Comparison of ENCODE assay signal across 12 cellular contexts in the genomic region with DNA sequence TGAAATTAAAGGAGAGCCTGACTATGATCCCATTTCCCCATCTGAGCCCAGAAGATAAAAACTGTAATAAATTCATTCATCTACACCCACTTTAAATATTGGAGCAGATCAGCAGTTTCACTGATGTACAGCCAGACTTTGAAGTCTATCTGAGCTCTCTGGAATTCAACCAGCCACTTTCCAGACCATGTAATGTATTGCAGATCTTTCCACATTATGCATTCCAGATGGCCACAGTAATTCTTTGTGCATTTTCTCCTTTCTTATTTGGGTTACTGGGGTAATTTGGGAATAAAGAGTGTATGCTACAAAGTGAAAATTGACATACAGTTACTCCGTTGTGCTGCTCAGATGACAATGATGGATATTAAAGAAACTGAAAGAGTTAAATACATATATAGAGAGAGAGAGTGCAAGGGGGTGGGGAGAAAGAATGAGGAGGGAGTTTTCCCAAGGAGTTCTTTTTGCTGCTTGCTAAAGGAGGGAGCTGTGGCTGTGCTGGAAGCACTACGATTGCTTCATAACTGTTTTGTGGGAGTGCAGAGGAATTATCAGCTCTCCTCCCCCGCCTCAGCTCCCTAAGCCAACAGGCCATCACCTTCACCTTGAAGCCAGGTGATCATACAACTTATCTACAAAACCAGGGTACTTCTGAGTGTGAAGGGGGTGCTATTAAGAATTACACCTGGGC.
DNase-seq lines count a peak whose midpoint lies in the region; ATAC-seq and TF ChIP-seq lines count a peak whose summit lies in the region.
"Had no signal": no experiment of that assay in that cellular context is flagged by ENCODE, and none has a peak within 500 bp of the region (broad histone marks: within the 10 kb centered on the region; RNA-seq: fewer than 3 reads in every experiment).

No MANE protein-coding gene starts in this region.

- H3K27me3 ChIP-seq in adipocyte (replicated peaks; ENCODE audit: control insufficient read depth, insufficient read depth, low read length) (no peaks in the 10 kb centered on the region), gastroesophageal sphincter (no peaks in the 10 kb centered on the region), ovary (no peaks in the 10 kb centered on the region)
- H3K27me3 ChIP-seq: esophagus squamous epithelium had no signal

- H3K27ac ChIP-seq in gastroesophageal sphincter, result peak overlapping the region in 3 of 4 donors; percentile 48 to 75 (median 61)
- peak overlapping the region in 1 of 2 donors; percentile 69 for H3K27ac ChIP-seq in ovary

- ATAC-seq in gastroesophageal sphincter (peak; percentile 26), GM18868 (IDR thresholded peaks at IDR 0.05; ENCODE audit: unreplicated experiment) (no peak)

- TF ChIP-seq EP300 in gastroesophageal sphincter (IDR thresholded peaks at IDR 0.05), result no peak
- no peak for TF ChIP-seq EP300 in ovary (IDR thresholded peaks at IDR 0.05)

- H3K36me3 ChIP-seq in adipocyte (ENCODE audit: control insufficient read depth, insufficient read depth, low read length, severe bottlenecking), result no peaks in the 10 kb centered on the region
- no peaks in the 10 kb centered on the region for H3K36me3 ChIP-seq in gastroesophageal sphincter
- no peaks in the 10 kb centered on the region for H3K36me3 ChIP-seq in ovary
- H3K36me3 ChIP-seq: esophagus squamous epithelium had no signal

- 23 to 34% methylated on average over 2 to 3 of the region's 3 CpGs for WGBS in gastroesophageal sphincter (ENCODE audit: low coverage in 1 of 2), 2 donors
- WGBS in ovary, 3 donors, result 11 to 12% (median 11%) methylated on average over 3 of the region's 3 CpGs

- H3K9ac ChIP-seq in adipocyte (ENCODE audit: low read length), result peak overlapping the region; percentile 81

- TF ChIP-seq POLR2A in gastroesophageal sphincter (IDR thresholded peaks at IDR 0.05) (no peak), ovary (IDR thresholded peaks at IDR 0.05) (no peak)

- DNase-seq in AG09319 (ENCODE audit: extremely low read depth, low read depth), result peak; percentile 42
- peak; percentile 94 for DNase-seq in adipocyte (ENCODE audit: low read depth)
- peak in 3 of 5 donors; percentile 47 to 61 (median 54) for DNase-seq in ovary
- no peak for DNase-seq in NCI-H2081 treated with DMSO at 0.1 percent for 48 hours (lab: John Stamatoyannopoulos, UW)
- DNase-seq in stimulated activated CD4-positive, alpha-beta T cell treated with anti-CD3 and anti-CD28 coated beads, Interleukin-4, amount 100 ng/mL, for 24 hours, result no peak
- DNase-seq in stimulated activated naive CD4-positive, alpha-beta T cell treated with Interleukin-2 at 50 U/mL for 16 hours (lab: John Stamatoyannopoulos, UW), result no peak
- DNase-seq: anterior cingulate cortex, esophagus squamous epithelium, GOT3, NCI-H2171 treated with DMSO at 0.1 percent for 48 hours had no signal

- peak overlapping the region; percentile 74 for H3K4me3 ChIP-seq in adipocyte (ENCODE audit: low read length)
- peak overlapping the region in 1 of 2 donors; percentile 24 for H3K4me3 ChIP-seq in gastroesophageal sphincter
- no peak overlapping the region for H3K4me3 ChIP-seq in ovary

- H3K9me3 ChIP-seq in adipocyte (ENCODE audit: control insufficient read depth, low read length) (no peaks in the 10 kb centered on the region), gastroesophageal sphincter (no peaks in the 10 kb centered on the region), ovary (no peaks in the 10 kb centered on the region)
- H3K9me3 ChIP-seq: esophagus squamous epithelium had no signal

- TF ChIP-seq CTCF in AG09319 (IDR thresholded peaks at IDR 0.05; ENCODE audit: low read depth, low read length) (no peak), gastroesophageal sphincter (IDR thresholded peaks at IDR 0.05) (no peak), ovary (IDR thresholded peaks at IDR 0.05) (no peak)

- H3K4me1 ChIP-seq in adipocyte (ENCODE audit: control insufficient read depth, insufficient read depth, low read length) (peaks cover 36% of the 10 kb centered on the region), gastroesophageal sphincter (peaks cover 0 to 31% (median 3%) of the 10 kb centered on the region in 3 donors), ovary (ENCODE audit: insufficient read depth) (peaks cover 15% of the 10 kb centered on the region)

- intact Hi-C loops in ovary (cut with DNase I), result loop anchor here in 1 of 4 donors (5.0 kb wide), 1 partner anchor 153 kb away; the partner anchor contains the start of gene GAS1

Comparison
In these comparisons a context has a peak if more than half of its experiments do, and no peak if none do; other contexts are left out.
1. DNase-seq: peak in AG09319 (single experiment), adipocyte (single experiment) and ovary (3 of 5); none in NCI-H2081 treated with DMSO at 0.1 percent for 48 hours (single experiment), stimulated activated CD4-positive, alpha-beta T cell treated with anti-CD3 and anti-CD28 coated beads, Interleukin-4, amount 100 ng/mL, for 24 hours (single experiment) and stimulated activated naive CD4-positive, alpha-beta T cell treated with Interleukin-2 at 50 U/mL for 16 hours (single experiment).